In the genomic region with DNA sequence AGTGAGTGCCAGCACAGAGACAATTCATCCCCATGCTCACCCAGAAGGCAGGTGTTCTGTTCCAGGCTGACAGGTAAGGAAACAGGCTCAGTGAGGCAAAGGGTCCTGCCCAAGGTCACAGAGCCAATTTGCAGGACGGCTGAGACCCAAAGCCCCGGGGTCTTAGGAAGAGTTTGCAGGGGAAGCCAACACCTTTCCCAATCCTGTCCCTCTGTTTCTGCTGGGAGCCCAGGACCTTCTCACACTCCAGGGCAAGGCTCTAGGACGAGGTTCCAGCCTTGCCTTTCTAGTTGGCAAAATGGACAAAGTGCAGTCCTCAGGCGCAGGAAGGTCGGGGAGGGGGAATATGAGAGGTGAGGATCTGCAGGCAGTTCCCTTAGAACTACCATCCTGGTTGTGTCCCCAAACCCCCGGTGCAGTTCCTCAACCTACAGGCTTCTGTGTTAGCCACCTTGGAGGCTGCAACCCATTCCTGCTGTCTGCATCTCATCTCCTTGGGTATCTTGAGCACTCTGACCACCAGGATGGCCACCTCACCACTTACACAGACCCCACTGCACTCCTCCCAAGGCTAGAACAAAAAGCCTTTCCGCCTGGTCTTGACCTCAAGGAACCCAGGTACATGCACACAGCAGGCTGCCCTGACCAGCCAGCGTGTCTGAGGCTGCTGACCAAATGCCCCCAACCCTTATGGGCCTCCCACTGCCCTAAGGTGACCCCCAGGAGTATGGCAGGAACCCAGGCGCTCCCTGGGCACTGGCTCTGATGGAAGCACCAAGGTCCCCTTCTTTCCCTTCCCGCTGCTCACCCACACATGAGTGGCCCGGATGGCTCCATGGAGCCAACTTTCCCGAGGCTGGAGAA, we compare ENCODE assay signal across 1 cellular context.
TF ChIP-seq lines count a peak whose summit lies in the region.

No MANE protein-coding gene starts in this region.

TF ChIP-seq in GM23338, 12 proteins besides CTCF, POLR2A, EP300 and RAD21:
- no peak for TF ChIP-seq JUNB (IDR thresholded peaks at IDR 0.05; ENCODE audit: unreplicated experiment)
- no peak for TF ChIP-seq ZNF462 (CRISPR knock-in tag; IDR thresholded peaks at IDR 0.05)
- TF ChIP-seq ETS1 (IDR thresholded peaks at IDR 0.05): no peak
- TF ChIP-seq NANOG (IDR thresholded peaks at IDR 0.05; ENCODE audit: borderline replicate concordance): no peak
- TF ChIP-seq EZH2 (IDR thresholded peaks at IDR 0.05; ENCODE audit: low read depth, unreplicated experiment): no peak
- TF ChIP-seq REST (IDR thresholded peaks at IDR 0.05; ENCODE audit: unreplicated experiment): no peak
- no peak for TF ChIP-seq ZNF331 (CRISPR knock-in tag; IDR thresholded peaks at IDR 0.05; ENCODE audit: low read depth)
- no peak for TF ChIP-seq CREB1 (CRISPR knock-in tag; IDR thresholded peaks at IDR 0.05; ENCODE audit: low read depth)
- TF ChIP-seq STAT1 (IDR thresholded peaks at IDR 0.05; ENCODE audit: unreplicated experiment): no peak
- no peak for TF ChIP-seq POLR2AphosphoS5 (IDR thresholded peaks at IDR 0.05; ENCODE audit: low read depth)
- TF ChIP-seq EZH2phosphoT487 (IDR thresholded peaks at IDR 0.05; ENCODE audit: unreplicated experiment): no peak
- TF ChIP-seq ZNF114 (CRISPR knock-in tag; IDR thresholded peaks at IDR 0.05): no peak
